28 cellular contexts compared by ENCODE assay signal in genomic region chr16:60123387-60124023, GRCh38.
DNase-seq lines count a peak whose midpoint lies in the region; ATAC-seq and TF ChIP-seq lines count a peak whose summit lies in the region.
"Had no signal": no experiment of that assay in that cellular context is flagged by ENCODE, and none has a peak within 500 bp of the region (broad histone marks: within the 10 kb centered on the region; RNA-seq: fewer than 3 reads in every experiment).

No MANE protein-coding gene starts in this region.

- H3K14ac ChIP-seq in mesenchymal stem cell (ENCODE audit: low read length in 2 of 2), result no peak overlapping the region

- DNase-seq in AG10803 (ENCODE audit: low read depth), result peak; percentile 77
- DNase-seq in mesenchymal stem cell, result no peak
- DNase-seq in activated CD4-positive, CD25-positive, alpha-beta regulatory T cell (lab: John Stamatoyannopoulos, UW), result no peak
- no peak for DNase-seq in stomach
- DNase-seq: activated CD4-positive, alpha-beta T cell treated with anti-CD3 and anti-CD28 coated beads for 1 hour; activated gamma-delta T cell; activated naive CD8-positive, alpha-beta T cell treated with anti-CD3 and anti-CD28 coated beads, Interleukin-2, amount 10 ng/mL, durations not matched to agents 7 days and 5 days; activated T-cell treated with anti-CD3 and anti-CD28 coated beads, Interleukin-2, amount 50 U/mL, for 1 hour; body of pancreas; Caco-2; GF-D8; hypothalamus; immature natural killer cell; left colon; NCI-H1417; NCI-H2081; NCI-H226; SK-N-SH; stimulated activated CD4-positive, alpha-beta T cell treated with anti-CD3 and anti-CD28 coated beads, Interleukin-15, amount 100 ng/mL, for 24 hours; stimulated activated naive CD4-positive, alpha-beta T cell; T-helper 17 cell had no signal

- peak overlapping the region; percentile 66 for H3K4me2 ChIP-seq in KMS-11
- no peak overlapping the region for H3K4me2 ChIP-seq in mesenchymal stem cell (ENCODE audit: low read length, poor library complexity, severe bottlenecking)
- H3K4me2 ChIP-seq: BLaER1 treated with 17β-estradiol and CSF1 and Interleukin-3, amounts not matched to agents 10 nM and 100 nM; SK-N-SH had no signal

- no peak for ATAC-seq in HG02763 (IDR thresholded peaks at IDR 0.05; ENCODE audit: unreplicated experiment)
- ATAC-seq: body of pancreas, HCT116, left colon, T-helper 17 cell had no signal

- H3K27ac Mint-ChIP-seq in brain, result peak overlapping the region; percentile 12 to 73 (median 52)
- H3K27ac Mint-ChIP-seq: activated naive CD8-positive, alpha-beta T cell treated with anti-CD3 and anti-CD28 coated beads, Interleukin-2, amount 10 ng/mL, durations not matched to agents 7 days and 5 days; immature natural killer cell; T-helper 17 cell had no signal

- H3K27me3 Mint-ChIP-seq in brain, result no peaks in the 10 kb centered on the region
- H3K27me3 Mint-ChIP-seq: activated naive CD8-positive, alpha-beta T cell treated with anti-CD3 and anti-CD28 coated beads, Interleukin-2, amount 10 ng/mL, durations not matched to agents 7 days and 5 days; T-helper 17 cell had no signal

- H3K36me3 Mint-ChIP-seq in brain, result no peaks in the 10 kb centered on the region
- H3K36me3 Mint-ChIP-seq: activated naive CD8-positive, alpha-beta T cell treated with anti-CD3 and anti-CD28 coated beads, Interleukin-2, amount 10 ng/mL, durations not matched to agents 7 days and 5 days; immature natural killer cell had no signal

- H3K9ac ChIP-seq in KMS-11, result no peak overlapping the region; the same call in 1 of the 2 replicates
- H3K9ac ChIP-seq in mesenchymal stem cell (ENCODE audit: low read length), result peak overlapping the region; percentile 5
- H3K9ac ChIP-seq: BLaER1 treated with 17β-estradiol and CSF1 and Interleukin-3, amounts not matched to agents 10 nM and 100 nM; SK-N-SH had no signal

- peaks cover 0 to 4% (median 0%) of the 10 kb centered on the region in 5 experiments for H3K9me3 Mint-ChIP-seq in brain

- WGBS in mesenchymal stem cell, result 44% methylated on average over 4 of the region's 4 CpGs
- 45 to 55% (median 47%) methylated on average over 4 of the region's 4 CpGs for WGBS in stomach, 5 donors

- no peak overlapping the region for H3K23ac ChIP-seq in mesenchymal stem cell (ENCODE audit: low read length in 2 of 2)

- H3K4ac ChIP-seq in mesenchymal stem cell (ENCODE audit: low read depth in 1 of 2, low read length in 2 of 2), result no peak overlapping the region

- H2AFZ ChIP-seq in KMS-11 (ENCODE audit: low read depth), result peak overlapping the region; percentile 1; the same call in 1 of the 2 replicates
- no peak overlapping the region for H2AFZ ChIP-seq in mesenchymal stem cell (ENCODE audit: low read depth, low read length)

- no peak overlapping the region for H4K91ac ChIP-seq in mesenchymal stem cell (ENCODE audit: low read length)

- no peak overlapping the region for H2BK120ac ChIP-seq in mesenchymal stem cell (ENCODE audit: low read depth, low read length)

- H3K79me1 ChIP-seq in mesenchymal stem cell (replicated peaks; ENCODE audit: low read length, poor library complexity, severe bottlenecking), result no peaks in the 10 kb centered on the region

- H3K79me2 ChIP-seq in KMS-11 (ENCODE audit: insufficient read depth, low read depth), result no peaks in the 10 kb centered on the region

- H3K4me1 Mint-ChIP-seq in brain, result peaks cover 21% of the 10 kb centered on the region
- H3K4me1 Mint-ChIP-seq: activated naive CD8-positive, alpha-beta T cell treated with anti-CD3 and anti-CD28 coated beads, Interleukin-2, amount 10 ng/mL, durations not matched to agents 7 days and 5 days; immature natural killer cell; T-helper 17 cell had no signal

- no peaks in the 10 kb centered on the region for H3K27me3 ChIP-seq in KMS-11 (ENCODE audit: insufficient read depth, low read depth)
- no peaks in the 10 kb centered on the region for H3K27me3 ChIP-seq in mesenchymal stem cell (ENCODE audit: control insufficient read depth in 1 of 2, insufficient read depth in 1 of 2, low read length in 2 of 2)
- no peaks in the 10 kb centered on the region for H3K27me3 ChIP-seq in stomach
- H3K27me3 ChIP-seq: BLaER1 treated with 17β-estradiol and CSF1 and Interleukin-3, amounts not matched to agents 10 nM and 100 nM; body of pancreas had no signal

- no peaks in the 10 kb centered on the region for H4K20me1 ChIP-seq in KMS-11 (ENCODE audit: insufficient read depth)
- H4K20me1 ChIP-seq: BLaER1 treated with 17β-estradiol and CSF1 and Interleukin-3, amounts not matched to agents 10 nM and 100 nM had no signal

- no peak overlapping the region for H3K18ac ChIP-seq in mesenchymal stem cell (ENCODE audit: low read depth in 1 of 2, low read length in 2 of 2)

- no peak overlapping the region for H2AK5ac ChIP-seq in mesenchymal stem cell (ENCODE audit: low read length, severe bottlenecking)

- H3K4me3 Mint-ChIP-seq in brain, result peak overlapping the region in 2 of 5 experiments; percentile 5 to 49
- H3K4me3 Mint-ChIP-seq: activated naive CD8-positive, alpha-beta T cell treated with anti-CD3 and anti-CD28 coated beads, Interleukin-2, amount 10 ng/mL, durations not matched to agents 7 days and 5 days; immature natural killer cell; T-helper 17 cell had no signal

- no peak overlapping the region for H3K4me3 ChIP-seq in AG10803 (ENCODE audit: low read length)
- no peak overlapping the region for H3K4me3 ChIP-seq in KMS-11 (IDR thresholded peaks at IDR 0.05; ENCODE audit: insufficient read depth, low read depth, low read length)
- H3K4me3 ChIP-seq in mesenchymal stem cell (ENCODE audit: insufficient read depth in 1 of 2, low read depth in 1 of 2, low read length in 2 of 2), result no peak overlapping the region
- H3K4me3 ChIP-seq in stomach, result no peak overlapping the region
- H3K4me3 ChIP-seq: BLaER1 treated with 17β-estradiol and CSF1 and Interleukin-3, amounts not matched to agents 10 nM and 100 nM; body of pancreas; prostate gland had no signal

- no peak overlapping the region for H4K8ac ChIP-seq in mesenchymal stem cell (ENCODE audit: low read length)

- H2BK12ac ChIP-seq in mesenchymal stem cell (ENCODE audit: low read length in 2 of 2), result no peak overlapping the region

- H3K27ac ChIP-seq in KMS-11, result peak overlapping the region; percentile 62
- no peak overlapping the region for H3K27ac ChIP-seq in mesenchymal stem cell (ENCODE audit: low read length, poor library complexity, severe bottlenecking)
- H3K27ac ChIP-seq in stomach, result no peak overlapping the region
- H3K27ac ChIP-seq: BLaER1 treated with 17β-estradiol and CSF1 and Interleukin-3, amounts not matched to agents 10 nM and 100 nM; body of pancreas; prostate gland; RWPE1 had no signal

- TF ChIP-seq CTCF in AG10803 (conservative IDR thresholded peaks at IDR 0.05; ENCODE audit: low read length) (no peak), KMS-11 (conservative IDR thresholded peaks at IDR 0.05; ENCODE audit: low read depth, low read length) (no peak), brain (conservative IDR thresholded peaks at IDR 0.05) (no peak), stomach (IDR thresholded peaks at IDR 0.05) (no peak)

- TF ChIP-seq POLR2A in stomach (IDR thresholded peaks at IDR 0.05), result no peak

- H3K9me3 ChIP-seq in mesenchymal stem cell (ENCODE audit: control insufficient read depth, low read length) (no peaks in the 10 kb centered on the region), stomach (peaks cover 0 to 18% (median 0%) of the 10 kb centered on the region in 4 donors)
- H3K9me3 ChIP-seq: BLaER1 treated with 17β-estradiol and CSF1 and Interleukin-3, amounts not matched to agents 10 nM and 100 nM; body of pancreas; prostate gland had no signal

- no peak overlapping the region for H2BK5ac ChIP-seq in mesenchymal stem cell (ENCODE audit: low read depth, low read length, poor library complexity, severe bottlenecking)

- intact Hi-C loops in stomach (cut with DNase I; ENCODE audit: low total_unique reads), result no loop called here

- H3K4me1 ChIP-seq in KMS-11 (ENCODE audit: low read depth, poor library complexity, severe bottlenecking) (peaks cover 39% of the 10 kb centered on the region), mesenchymal stem cell (ENCODE audit: control insufficient read depth, insufficient read depth, low read depth, low read length) (no peaks in the 10 kb centered on the region), stomach (no peaks in the 10 kb centered on the region)
- H3K4me1 ChIP-seq: body of pancreas, Caco-2, prostate gland had no signal

- no peak overlapping the region for H2BK15ac ChIP-seq in mesenchymal stem cell (ENCODE audit: low read depth, poor library complexity, severe bottlenecking)

- H3K36me3 ChIP-seq in KMS-11 (ENCODE audit: insufficient read depth), result no peaks in the 10 kb centered on the region
- H3K36me3 ChIP-seq in mesenchymal stem cell (ENCODE audit: control insufficient read depth in 1 of 2, insufficient read depth in 2 of 2, low read depth in 1 of 2, low read length in 2 of 2), result no peaks in the 10 kb centered on the region
- H3K36me3 ChIP-seq in stomach, result no peaks in the 10 kb centered on the region
- H3K36me3 ChIP-seq: BLaER1 treated with 17β-estradiol and CSF1 and Interleukin-3, amounts not matched to agents 10 nM and 100 nM; prostate gland had no signal

- TF ChIP-seq EP300 in stomach (IDR thresholded peaks at IDR 0.05), result no peak
